In the genomic region with DNA sequence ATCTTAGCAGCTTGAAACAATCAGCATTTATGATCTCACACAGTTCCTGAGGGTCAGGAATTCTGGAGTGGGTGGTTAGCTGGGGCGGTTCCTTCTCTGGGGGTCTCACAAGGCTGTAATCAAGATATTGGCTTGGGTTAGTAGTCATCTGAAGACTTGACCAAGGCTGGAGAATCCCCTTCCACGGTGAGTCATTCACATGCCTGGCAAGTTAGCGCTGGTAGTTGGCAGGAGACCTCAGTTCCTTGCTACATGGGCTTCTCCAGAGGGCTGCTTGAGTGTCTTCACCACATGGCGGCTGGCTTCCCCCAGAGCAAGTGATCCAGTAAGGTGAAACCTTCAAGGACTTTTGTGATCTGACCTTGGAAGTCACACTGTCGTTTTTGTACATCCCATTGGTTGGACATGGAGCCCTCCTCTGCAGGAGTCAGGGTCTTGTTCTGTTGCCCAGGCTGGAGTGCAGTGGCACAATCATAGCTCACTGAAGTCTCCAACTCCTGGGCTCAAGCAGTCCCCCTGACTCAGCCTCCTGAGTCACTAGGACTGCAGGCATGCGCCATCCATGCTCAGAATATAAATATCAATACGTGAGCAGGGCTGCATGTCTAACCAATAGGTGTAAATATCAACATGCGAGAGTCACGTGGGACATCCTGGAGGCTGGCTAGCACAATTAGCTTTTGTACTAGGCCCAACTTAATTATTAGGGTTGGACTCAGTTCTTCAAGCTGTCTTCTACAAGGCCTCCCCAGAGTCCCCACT, we compare ENCODE assay signal across 1 cellular context.
TF ChIP-seq lines count a peak whose summit lies in the region.

No MANE protein-coding gene starts in this region.

TF ChIP-seq in endothelial cell of umbilical vein, 7 proteins besides CTCF, POLR2A, EP300 and RAD21 (continued from another document):
- no peak for TF ChIP-seq FOS (IDR thresholded peaks at IDR 0.05; ENCODE audit: borderline replicate concordance, insufficient read depth, low read length)
- TF ChIP-seq POLR2AphosphoS5 (IDR thresholded peaks at IDR 0.05; ENCODE audit: insufficient read depth, low read depth, low read length): no peak
- TF ChIP-seq, protein P1, sequence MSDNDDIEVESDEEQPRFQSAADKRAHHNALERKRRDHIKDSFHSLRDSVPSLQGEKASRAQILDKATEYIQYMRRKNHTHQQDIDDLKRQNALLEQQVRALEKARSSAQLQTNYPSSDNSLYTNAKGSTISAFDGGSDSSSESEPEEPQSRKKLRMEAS (IDR thresholded peaks at IDR 0.05; ENCODE audit: insufficient read depth, insufficient read length): no peak
- no peak for TF ChIP-seq EZH2 (IDR thresholded peaks at IDR 0.05; ENCODE audit: borderline replicate concordance, low read depth, low read length, severe bottlenecking)
- TF ChIP-seq GATA2 (IDR thresholded peaks at IDR 0.05; ENCODE audit: insufficient read depth, insufficient read length, low read depth, low read length): no peak
